ENCODE assay signal across 1 cellular context in the genomic region with DNA sequence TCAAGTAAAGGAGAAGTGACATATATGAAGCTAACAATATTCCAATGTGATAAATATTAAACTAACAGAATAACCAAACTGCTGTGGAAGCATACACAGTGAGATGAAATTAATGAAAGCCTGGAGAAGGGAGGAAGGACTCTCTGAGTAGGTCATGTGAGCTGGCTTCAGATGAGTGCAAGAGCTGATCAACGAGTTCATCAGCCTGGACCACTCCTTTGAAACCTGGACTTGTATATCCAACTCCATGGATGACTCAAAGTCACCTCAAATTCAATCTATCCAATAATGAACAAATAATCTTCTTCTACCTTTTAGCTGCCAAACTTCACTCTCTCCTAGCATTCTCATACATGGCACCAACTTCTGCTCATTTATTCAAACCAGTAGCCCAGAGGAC.
TF ChIP-seq lines count a peak whose summit lies in the region.

No MANE protein-coding gene starts in this region.

TF ChIP-seq in WTC11, 78 proteins besides CTCF, POLR2A, EP300 and RAD21 (continued from another document):
- no peak for TF ChIP-seq RORB (CRISPR knock-in tag; IDR thresholded peaks at IDR 0.05)
- TF ChIP-seq, protein P1, sequence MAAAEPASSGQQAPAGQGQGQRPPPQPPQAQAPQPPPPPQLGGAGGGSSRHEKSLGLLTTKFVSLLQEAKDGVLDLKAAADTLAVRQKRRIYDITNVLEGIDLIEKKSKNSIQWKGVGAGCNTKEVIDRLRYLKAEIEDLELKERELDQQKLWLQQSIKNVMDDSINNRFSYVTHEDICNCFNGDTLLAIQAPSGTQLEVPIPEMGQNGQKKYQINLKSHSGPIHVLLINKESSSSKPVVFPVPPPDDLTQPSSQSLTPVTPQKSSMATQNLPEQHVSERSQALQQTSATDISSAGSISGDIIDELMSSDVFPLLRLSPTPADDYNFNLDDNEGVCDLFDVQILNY (CRISPR knock-in tag; IDR thresholded peaks at IDR 0.05) = no peak
- TF ChIP-seq ZNF219 (CRISPR knock-in tag; IDR thresholded peaks at IDR 0.05; ENCODE audit: borderline replicate concordance) = no peak
- TF ChIP-seq, protein P2, sequence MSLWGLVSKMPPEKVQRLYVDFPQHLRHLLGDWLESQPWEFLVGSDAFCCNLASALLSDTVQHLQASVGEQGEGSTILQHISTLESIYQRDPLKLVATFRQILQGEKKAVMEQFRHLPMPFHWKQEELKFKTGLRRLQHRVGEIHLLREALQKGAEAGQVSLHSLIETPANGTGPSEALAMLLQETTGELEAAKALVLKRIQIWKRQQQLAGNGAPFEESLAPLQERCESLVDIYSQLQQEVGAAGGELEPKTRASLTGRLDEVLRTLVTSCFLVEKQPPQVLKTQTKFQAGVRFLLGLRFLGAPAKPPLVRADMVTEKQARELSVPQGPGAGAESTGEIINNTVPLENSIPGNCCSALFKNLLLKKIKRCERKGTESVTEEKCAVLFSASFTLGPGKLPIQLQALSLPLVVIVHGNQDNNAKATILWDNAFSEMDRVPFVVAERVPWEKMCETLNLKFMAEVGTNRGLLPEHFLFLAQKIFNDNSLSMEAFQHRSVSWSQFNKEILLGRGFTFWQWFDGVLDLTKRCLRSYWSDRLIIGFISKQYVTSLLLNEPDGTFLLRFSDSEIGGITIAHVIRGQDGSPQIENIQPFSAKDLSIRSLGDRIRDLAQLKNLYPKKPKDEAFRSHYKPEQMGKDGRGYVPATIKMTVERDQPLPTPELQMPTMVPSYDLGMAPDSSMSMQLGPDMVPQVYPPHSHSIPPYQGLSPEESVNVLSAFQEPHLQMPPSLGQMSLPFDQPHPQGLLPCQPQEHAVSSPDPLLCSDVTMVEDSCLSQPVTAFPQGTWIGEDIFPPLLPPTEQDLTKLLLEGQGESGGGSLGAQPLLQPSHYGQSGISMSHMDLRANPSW (CRISPR knock-in tag; conservative IDR thresholded peaks at IDR 0.05; ENCODE audit: low read depth) = no peak
- TF ChIP-seq, protein P3, sequence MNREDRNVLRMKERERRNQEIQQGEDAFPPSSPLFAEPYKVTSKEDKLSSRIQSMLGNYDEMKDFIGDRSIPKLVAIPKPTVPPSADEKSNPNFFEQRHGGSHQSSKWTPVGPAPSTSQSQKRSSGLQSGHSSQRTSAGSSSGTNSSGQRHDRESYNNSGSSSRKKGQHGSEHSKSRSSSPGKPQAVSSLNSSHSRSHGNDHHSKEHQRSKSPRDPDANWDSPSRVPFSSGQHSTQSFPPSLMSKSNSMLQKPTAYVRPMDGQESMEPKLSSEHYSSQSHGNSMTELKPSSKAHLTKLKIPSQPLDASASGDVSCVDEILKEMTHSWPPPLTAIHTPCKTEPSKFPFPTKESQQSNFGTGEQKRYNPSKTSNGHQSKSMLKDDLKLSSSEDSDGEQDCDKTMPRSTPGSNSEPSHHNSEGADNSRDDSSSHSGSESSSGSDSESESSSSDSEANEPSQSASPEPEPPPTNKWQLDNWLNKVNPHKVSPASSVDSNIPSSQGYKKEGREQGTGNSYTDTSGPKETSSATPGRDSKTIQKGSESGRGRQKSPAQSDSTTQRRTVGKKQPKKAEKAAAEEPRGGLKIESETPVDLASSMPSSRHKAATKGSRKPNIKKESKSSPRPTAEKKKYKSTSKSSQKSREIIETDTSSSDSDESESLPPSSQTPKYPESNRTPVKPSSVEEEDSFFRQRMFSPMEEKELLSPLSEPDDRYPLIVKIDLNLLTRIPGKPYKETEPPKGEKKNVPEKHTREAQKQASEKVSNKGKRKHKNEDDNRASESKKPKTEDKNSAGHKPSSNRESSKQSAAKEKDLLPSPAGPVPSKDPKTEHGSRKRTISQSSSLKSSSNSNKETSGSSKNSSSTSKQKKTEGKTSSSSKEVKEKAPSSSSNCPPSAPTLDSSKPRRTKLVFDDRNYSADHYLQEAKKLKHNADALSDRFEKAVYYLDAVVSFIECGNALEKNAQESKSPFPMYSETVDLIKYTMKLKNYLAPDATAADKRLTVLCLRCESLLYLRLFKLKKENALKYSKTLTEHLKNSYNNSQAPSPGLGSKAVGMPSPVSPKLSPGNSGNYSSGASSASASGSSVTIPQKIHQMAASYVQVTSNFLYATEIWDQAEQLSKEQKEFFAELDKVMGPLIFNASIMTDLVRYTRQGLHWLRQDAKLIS (CRISPR knock-in tag; IDR thresholded peaks at IDR 0.05; ENCODE audit: borderline replicate concordance) = no peak
- TF ChIP-seq ETV6 (CRISPR knock-in tag; IDR thresholded peaks at IDR 0.05) = no peak
- TF ChIP-seq, protein P4, sequence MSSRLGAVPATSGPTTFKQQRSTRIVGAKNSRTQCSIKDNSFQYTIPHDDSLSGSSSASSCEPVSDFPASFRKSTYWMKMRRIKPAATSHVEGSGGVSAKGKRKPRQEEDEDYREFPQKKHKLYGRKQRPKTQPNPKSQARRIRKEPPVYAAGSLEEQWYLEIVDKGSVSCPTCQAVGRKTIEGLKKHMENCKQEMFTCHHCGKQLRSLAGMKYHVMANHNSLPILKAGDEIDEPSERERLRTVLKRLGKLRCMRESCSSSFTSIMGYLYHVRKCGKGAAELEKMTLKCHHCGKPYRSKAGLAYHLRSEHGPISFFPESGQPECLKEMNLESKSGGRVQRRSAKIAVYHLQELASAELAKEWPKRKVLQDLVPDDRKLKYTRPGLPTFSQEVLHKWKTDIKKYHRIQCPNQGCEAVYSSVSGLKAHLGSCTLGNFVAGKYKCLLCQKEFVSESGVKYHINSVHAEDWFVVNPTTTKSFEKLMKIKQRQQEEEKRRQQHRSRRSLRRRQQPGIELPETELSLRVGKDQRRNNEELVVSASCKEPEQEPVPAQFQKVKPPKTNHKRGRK (CRISPR knock-in tag; IDR thresholded peaks at IDR 0.05; ENCODE audit: borderline replicate concordance) = no peak
- no peak for TF ChIP-seq ZNF317 (CRISPR knock-in tag; IDR thresholded peaks at IDR 0.05; ENCODE audit: borderline replicate concordance, low read depth)
- no peak for TF ChIP-seq EMX1 (CRISPR knock-in tag; IDR thresholded peaks at IDR 0.05)
- TF ChIP-seq, protein P5, sequence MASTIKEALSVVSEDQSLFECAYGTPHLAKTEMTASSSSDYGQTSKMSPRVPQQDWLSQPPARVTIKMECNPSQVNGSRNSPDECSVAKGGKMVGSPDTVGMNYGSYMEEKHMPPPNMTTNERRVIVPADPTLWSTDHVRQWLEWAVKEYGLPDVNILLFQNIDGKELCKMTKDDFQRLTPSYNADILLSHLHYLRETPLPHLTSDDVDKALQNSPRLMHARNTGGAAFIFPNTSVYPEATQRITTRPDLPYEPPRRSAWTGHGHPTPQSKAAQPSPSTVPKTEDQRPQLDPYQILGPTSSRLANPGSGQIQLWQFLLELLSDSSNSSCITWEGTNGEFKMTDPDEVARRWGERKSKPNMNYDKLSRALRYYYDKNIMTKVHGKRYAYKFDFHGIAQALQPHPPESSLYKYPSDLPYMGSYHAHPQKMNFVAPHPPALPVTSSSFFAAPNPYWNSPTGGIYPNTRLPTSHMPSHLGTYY (CRISPR knock-in tag; IDR thresholded peaks at IDR 0.05) = no peak
- TF ChIP-seq, protein P6, sequence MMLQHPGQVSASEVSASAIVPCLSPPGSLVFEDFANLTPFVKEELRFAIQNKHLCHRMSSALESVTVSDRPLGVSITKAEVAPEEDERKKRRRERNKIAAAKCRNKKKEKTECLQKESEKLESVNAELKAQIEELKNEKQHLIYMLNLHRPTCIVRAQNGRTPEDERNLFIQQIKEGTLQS (CRISPR knock-in tag; conservative IDR thresholded peaks at IDR 0.05) = no peak
- no peak for TF ChIP-seq ZNF396 (CRISPR knock-in tag; IDR thresholded peaks at IDR 0.05; ENCODE audit: borderline replicate concordance)
TF ChIP-seq in WTC11: peak in this region for 0.
